Comparison of ENCODE assay signal across 8 cellular contexts in genomic region chr5:770585-770984, GRCh38. TPM values are rescaled to one million over a fixed set of nuclear protein-coding genes. Genes with fewer than 3 reads are reported as not detected.
DNase-seq lines count a peak whose midpoint lies in the region; ATAC-seq and TF ChIP-seq lines count a peak whose summit lies in the region.
"Not testable (repeated sequence)": the region's sequence is repeated elsewhere in the genome, so short reads cannot be mapped to it uniquely, and the experiment has no call there.

No MANE protein-coding gene starts in this region.

- intact Hi-C loops in activated B cell treated with CpG ODN at 0.5 μM for 24 hours (cut with micrococcal nuclease) = not testable (repeated sequence)

- not testable (repeated sequence) for H3K4me3 ChIP-seq in upper lobe of left lung

- DNase-seq in 8988T (peak; percentile 24), GM10248 (ENCODE audit: extremely low spot score) (peak; percentile 11), activated B cell treated with CpG ODN at 0.5 μM for 24 hours (peak; percentile 9), left lobe of liver (ENCODE audit: low spot score) (peak; percentile 37), osteocyte (ENCODE audit: extremely low spot score, unreplicated experiment) (peak; percentile 79), upper lobe of left lung (peak; percentile 20 to 59)
- DNase-seq in activated T-cell treated with anti-CD3 and anti-CD28 coated beads, Interleukin-2, amount 50 U/mL, for 24 hours = peak; percentile 25

- not testable (repeated sequence) for H3K27me3 Mint-ChIP-seq in activated B cell treated with CpG ODN at 0.5 μM for 24 hours; activated T-cell treated with anti-CD3 and anti-CD28 coated beads, Interleukin-2, amount 50 U/mL, for 24 hours; osteocyte (ENCODE audit: unreplicated experiment)

- CTCF ChIA-PET in GM10248 (lab: Yijun Ruan, JAX); activated B cell treated with CpG ODN at 0.5 μM for 24 hours (lab: Charles Lee): not testable (repeated sequence)

- H3K4me1 Mint-ChIP-seq in activated B cell treated with CpG ODN at 0.5 μM for 24 hours; activated T-cell treated with anti-CD3 and anti-CD28 coated beads, Interleukin-2, amount 50 U/mL, for 24 hours (ENCODE audit: low read depth); osteocyte (ENCODE audit: unreplicated experiment): not testable (repeated sequence)

- H3K27me3 ChIP-seq in upper lobe of left lung = not testable (repeated sequence)

- H3K9me3 Mint-ChIP-seq in activated B cell treated with CpG ODN at 0.5 μM for 24 hours; activated T-cell treated with anti-CD3 and anti-CD28 coated beads, Interleukin-2, amount 50 U/mL, for 24 hours; osteocyte (ENCODE audit: unreplicated experiment): not testable (repeated sequence)

- 87% methylated on average over 10 of the region's 10 CpGs; no CpG with 5 or more reads in 1 of the 2 donors for WGBS in upper lobe of left lung, 2 donors

- H3K4me3 Mint-ChIP-seq in activated B cell treated with CpG ODN at 0.5 μM for 24 hours; activated T-cell treated with anti-CD3 and anti-CD28 coated beads, Interleukin-2, amount 50 U/mL, for 24 hours; osteocyte (ENCODE audit: unreplicated experiment): not testable (repeated sequence)

- H3K36me3 Mint-ChIP-seq in activated B cell treated with CpG ODN at 0.5 μM for 24 hours (ENCODE audit: low read depth); activated T-cell treated with anti-CD3 and anti-CD28 coated beads, Interleukin-2, amount 50 U/mL, for 24 hours (ENCODE audit: low read depth); osteocyte (ENCODE audit: unreplicated experiment): not testable (repeated sequence)

- not testable (repeated sequence) for H3K9me3 ChIP-seq in upper lobe of left lung

- not testable (repeated sequence) for ATAC-seq in activated B cell treated with CpG ODN at 0.5 μM for 24 hours (ENCODE audit: low read depth); upper lobe of left lung (ENCODE audit: low FRiP score in 2 of 2)
- ATAC-seq in esophagus mucosa = peak; percentile 7
- ATAC-seq in left lobe of liver = peak; percentile 8

- POLR2A ChIA-PET in GM10248 (lab: Yijun Ruan, JAX); activated B cell treated with CpG ODN at 0.5 μM for 24 hours (lab: Charles Lee): not testable (repeated sequence)

- not testable (repeated sequence) for H3K27ac ChIP-seq in upper lobe of left lung

- TF ChIP-seq EP300 in upper lobe of left lung (IDR thresholded peaks at IDR 0.05) = not testable (repeated sequence)

- not testable (repeated sequence) for TF ChIP-seq POLR2A in upper lobe of left lung (IDR thresholded peaks at IDR 0.05)

- not testable (repeated sequence) for TF ChIP-seq CTCF in GM10248 (IDR thresholded peaks at IDR 0.05; ENCODE audit: control extremely low read depth, extremely low read depth, low read depth, missing control alignments); activated B cell treated with CpG ODN at 0.5 μM for 24 hours (IDR thresholded peaks at IDR 0.05); osteocyte (IDR thresholded peaks at IDR 0.05); upper lobe of left lung (IDR thresholded peaks at IDR 0.05)

- peaks cover 0 to 13% (median 7%) of the 10 kb centered on the region in 4 donors for H3K36me3 ChIP-seq in upper lobe of left lung

- not testable (repeated sequence) for H3K27ac Mint-ChIP-seq in activated B cell treated with CpG ODN at 0.5 μM for 24 hours; activated T-cell treated with anti-CD3 and anti-CD28 coated beads, Interleukin-2, amount 50 U/mL, for 24 hours; osteocyte (ENCODE audit: unreplicated experiment)

- H3K4me1 ChIP-seq in upper lobe of left lung = not testable (repeated sequence)

RNA-seq across cellular contexts. Expression of gene ZDHHC11B, which starts 13.9 kb away (rescaled TPM):
- total RNA-seq in activated B cell treated with CpG ODN at 0.5 μM for 24 hours (0.07 and 0.09 TPM in 2 replicates), esophagus mucosa (7.0 TPM), left lobe of liver (6.1 TPM), osteocyte (not detected in 2 replicates), upper lobe of left lung (10 to 100 TPM in 4 of 6 donors, 1 to 10 TPM in 2; 7.4 to 40.8 (median 13.1) TPM)

Comparison
In these comparisons a context has a peak if more than half of its experiments do, and no peak if none do; other contexts are left out.
1. DNase-seq: peak in every context shown above with its lines; median percentile 79 in osteocyte; 40 in upper lobe of left lung; 37 in left lobe of liver; 25 in activated T-cell treated with anti-CD3 and anti-CD28 coated beads, Interleukin-2, amount 50 U/mL, for 24 hours; 24 in 8988T; 11 in GM10248; 9 in activated B cell treated with CpG ODN at 0.5 μM for 24 hours.